ENCODE assay signal across 6 cellular contexts in the genomic region with DNA sequence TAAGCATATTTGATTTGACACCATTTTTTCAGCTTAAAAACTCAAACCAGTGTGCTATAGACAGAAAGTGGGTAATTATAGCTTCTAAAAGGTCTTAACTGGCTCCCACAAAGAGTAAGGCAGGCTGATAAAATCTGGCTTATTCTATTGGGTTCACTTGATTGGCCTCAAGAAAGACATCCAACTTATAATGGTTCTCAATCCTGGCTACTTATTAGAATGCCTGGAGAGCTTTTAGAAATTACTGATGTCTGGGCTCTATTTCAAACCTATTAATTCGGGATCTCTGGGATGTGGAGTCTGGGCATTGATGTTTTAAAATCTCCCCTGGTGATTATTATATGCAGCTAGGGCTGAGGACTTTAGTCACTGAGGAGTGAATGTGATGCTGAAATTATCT.
"Had no signal": no experiment of that assay in that cellular context is flagged by ENCODE, and none has a peak within 500 bp of the region (broad histone marks: within the 10 kb centered on the region; RNA-seq: fewer than 3 reads in every experiment).

No MANE protein-coding gene starts in this region.

- DNase-seq: GM23248, GOT3, H7, H9, HCEC 1CT, HFFc6 had no signal
